In genomic region chr10:127866276-127867013, GRCh38 we compare ENCODE assay signal across 1 cellular context.
A peak's percentile ranks its signal among the peaks of the same experiment; 100 is the strongest.
TF ChIP-seq lines count a peak whose summit lies in the region.

No MANE protein-coding gene starts in this region.

TF ChIP-seq in HepG2, 621 proteins besides CTCF, POLR2A, EP300 and RAD21 (continued from another document):
- TF ChIP-seq ARID5B (CRISPR knock-in tag; IDR thresholded peaks at IDR 0.05) (0 out of 2 replicates have a peak, but pooled peaks have one; percentile 19), HES4 (CRISPR knock-in tag; IDR thresholded peaks at IDR 0.05; ENCODE audit: borderline replicate concordance) (no peak), CENPX (CRISPR knock-in tag; IDR thresholded peaks at IDR 0.05) (no peak), PRDM10 (CRISPR knock-in tag; IDR thresholded peaks at IDR 0.05; ENCODE audit: low read depth) (no peak), SOX6 (IDR thresholded peaks at IDR 0.05) (no peak), SOX6 (CRISPR knock-in tag; IDR thresholded peaks at IDR 0.05) (0 out of 2 replicates have a peak, but pooled peaks have one; percentile 34)
TF ChIP-seq in HepG2: peak in this region for 8.
